Comparison of ENCODE assay signal across 1 cellular context in the genomic region with DNA sequence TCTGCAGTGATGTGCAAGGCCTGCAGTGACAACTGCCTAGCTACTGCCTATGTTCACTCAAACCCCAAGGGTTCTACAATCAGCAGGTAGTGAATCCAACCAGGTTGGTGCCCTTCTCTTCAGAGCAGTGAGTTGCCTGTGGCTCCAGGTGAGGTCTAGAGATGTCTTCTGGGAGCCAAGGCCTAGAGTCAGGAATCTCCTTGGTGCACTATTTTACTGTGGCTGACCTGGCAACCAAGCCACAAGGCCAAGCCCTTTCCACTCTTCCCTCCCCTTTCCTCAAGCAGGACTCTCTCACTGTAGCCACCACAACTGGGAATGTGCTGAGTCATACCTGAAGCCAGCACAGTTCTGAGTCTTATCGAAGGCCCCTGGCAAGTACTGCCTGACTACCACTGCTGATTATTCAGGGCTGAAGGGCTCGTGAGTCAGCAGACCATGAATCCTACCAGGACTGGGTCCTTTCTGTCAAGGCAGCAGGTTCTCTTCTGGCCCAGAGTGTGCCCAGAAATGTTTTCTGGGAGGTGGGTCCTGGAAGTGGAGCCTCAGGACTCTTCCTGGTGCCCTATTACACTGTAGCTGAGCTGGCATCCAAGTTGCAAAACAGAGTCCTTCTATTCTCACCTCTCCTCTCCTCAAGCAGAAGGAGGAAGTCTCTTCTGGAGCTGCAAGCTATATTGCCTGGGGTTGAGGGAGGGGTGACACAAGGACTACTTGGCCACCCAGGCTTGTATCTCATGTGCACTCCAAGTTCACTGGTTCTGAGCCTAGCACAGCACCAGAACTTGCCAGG.
TF ChIP-seq lines count a peak whose summit lies in the region.

No MANE protein-coding gene starts in this region.

TF ChIP-seq in K562, 482 proteins besides CTCF, POLR2A, EP300 and RAD21 (continued from another document and continues in another):
- TF ChIP-seq, protein P1, sequence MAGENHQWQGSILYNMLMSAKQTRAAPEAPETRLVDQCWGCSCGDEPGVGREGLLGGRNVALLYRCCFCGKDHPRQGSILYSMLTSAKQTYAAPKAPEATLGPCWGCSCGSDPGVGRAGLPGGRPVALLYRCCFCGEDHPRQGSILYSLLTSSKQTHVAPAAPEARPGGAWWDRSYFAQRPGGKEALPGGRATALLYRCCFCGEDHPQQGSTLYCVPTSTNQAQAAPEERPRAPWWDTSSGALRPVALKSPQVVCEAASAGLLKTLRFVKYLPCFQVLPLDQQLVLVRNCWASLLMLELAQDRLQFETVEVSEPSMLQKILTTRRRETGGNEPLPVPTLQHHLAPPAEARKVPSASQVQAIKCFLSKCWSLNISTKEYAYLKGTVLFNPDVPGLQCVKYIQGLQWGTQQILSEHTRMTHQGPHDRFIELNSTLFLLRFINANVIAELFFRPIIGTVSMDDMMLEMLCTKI (IDR thresholded peaks at IDR 0.05; ENCODE audit: partially characterized antibody), result no peak
- TF ChIP-seq, protein P2, sequence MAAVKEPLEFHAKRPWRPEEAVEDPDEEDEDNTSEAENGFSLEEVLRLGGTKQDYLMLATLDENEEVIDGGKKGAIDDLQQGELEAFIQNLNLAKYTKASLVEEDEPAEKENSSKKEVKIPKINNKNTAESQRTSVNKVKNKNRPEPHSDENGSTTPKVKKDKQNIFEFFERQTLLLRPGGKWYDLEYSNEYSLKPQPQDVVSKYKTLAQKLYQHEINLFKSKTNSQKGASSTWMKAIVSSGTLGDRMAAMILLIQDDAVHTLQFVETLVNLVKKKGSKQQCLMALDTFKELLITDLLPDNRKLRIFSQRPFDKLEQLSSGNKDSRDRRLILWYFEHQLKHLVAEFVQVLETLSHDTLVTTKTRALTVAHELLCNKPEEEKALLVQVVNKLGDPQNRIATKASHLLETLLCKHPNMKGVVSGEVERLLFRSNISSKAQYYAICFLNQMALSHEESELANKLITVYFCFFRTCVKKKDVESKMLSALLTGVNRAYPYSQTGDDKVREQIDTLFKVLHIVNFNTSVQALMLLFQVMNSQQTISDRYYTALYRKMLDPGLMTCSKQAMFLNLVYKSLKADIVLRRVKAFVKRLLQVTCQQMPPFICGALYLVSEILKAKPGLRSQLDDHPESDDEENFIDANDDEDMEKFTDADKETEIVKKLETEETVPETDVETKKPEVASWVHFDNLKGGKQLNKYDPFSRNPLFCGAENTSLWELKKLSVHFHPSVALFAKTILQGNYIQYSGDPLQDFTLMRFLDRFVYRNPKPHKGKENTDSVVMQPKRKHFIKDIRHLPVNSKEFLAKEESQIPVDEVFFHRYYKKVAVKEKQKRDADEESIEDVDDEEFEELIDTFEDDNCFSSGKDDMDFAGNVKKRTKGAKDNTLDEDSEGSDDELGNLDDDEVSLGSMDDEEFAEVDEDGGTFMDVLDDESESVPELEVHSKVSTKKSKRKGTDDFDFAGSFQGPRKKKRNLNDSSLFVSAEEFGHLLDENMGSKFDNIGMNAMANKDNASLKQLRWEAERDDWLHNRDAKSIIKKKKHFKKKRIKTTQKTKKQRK (IDR thresholded peaks at IDR 0.05; ENCODE audit: borderline replicate concordance, low read depth, low read length), result no peak
- TF ChIP-seq, protein P3, sequence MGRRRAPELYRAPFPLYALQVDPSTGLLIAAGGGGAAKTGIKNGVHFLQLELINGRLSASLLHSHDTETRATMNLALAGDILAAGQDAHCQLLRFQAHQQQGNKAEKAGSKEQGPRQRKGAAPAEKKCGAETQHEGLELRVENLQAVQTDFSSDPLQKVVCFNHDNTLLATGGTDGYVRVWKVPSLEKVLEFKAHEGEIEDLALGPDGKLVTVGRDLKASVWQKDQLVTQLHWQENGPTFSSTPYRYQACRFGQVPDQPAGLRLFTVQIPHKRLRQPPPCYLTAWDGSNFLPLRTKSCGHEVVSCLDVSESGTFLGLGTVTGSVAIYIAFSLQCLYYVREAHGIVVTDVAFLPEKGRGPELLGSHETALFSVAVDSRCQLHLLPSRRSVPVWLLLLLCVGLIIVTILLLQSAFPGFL (CRISPR knock-in tag; IDR thresholded peaks at IDR 0.05), result 0 out of 2 replicates have a peak, but pooled peaks have one; percentile 64
- no peak for TF ChIP-seq ERF (CRISPR knock-in tag; IDR thresholded peaks at IDR 0.05)
- TF ChIP-seq POLR3A (IDR thresholded peaks at IDR 0.05; ENCODE audit: borderline replicate concordance, extremely low read depth, insufficient read depth, insufficient read length), result no peak
- TF ChIP-seq TCF7 (IDR thresholded peaks at IDR 0.05; ENCODE audit: borderline replicate concordance), result no peak
- TF ChIP-seq ETV5 (CRISPR knock-in tag; IDR thresholded peaks at IDR 0.05; ENCODE audit: low read depth), result no peak
- TF ChIP-seq TRIM28 (IDR thresholded peaks at IDR 0.05), result peak; percentile 57; the same call in 1 of the 2 replicates
- TF ChIP-seq, protein P4, sequence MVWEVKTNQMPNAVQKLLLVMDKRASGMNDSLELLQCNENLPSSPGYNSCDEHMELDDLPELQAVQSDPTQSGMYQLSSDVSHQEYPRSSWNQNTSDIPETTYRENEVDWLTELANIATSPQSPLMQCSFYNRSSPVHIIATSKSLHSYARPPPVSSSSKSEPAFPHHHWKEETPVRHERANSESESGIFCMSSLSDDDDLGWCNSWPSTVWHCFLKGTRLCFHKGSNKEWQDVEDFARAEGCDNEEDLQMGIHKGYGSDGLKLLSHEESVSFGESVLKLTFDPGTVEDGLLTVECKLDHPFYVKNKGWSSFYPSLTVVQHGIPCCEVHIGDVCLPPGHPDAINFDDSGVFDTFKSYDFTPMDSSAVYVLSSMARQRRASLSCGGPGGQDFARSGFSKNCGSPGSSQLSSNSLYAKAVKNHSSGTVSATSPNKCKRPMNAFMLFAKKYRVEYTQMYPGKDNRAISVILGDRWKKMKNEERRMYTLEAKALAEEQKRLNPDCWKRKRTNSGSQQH (CRISPR knock-in tag; IDR thresholded peaks at IDR 0.05), result no peak
- TF ChIP-seq, protein P5, sequence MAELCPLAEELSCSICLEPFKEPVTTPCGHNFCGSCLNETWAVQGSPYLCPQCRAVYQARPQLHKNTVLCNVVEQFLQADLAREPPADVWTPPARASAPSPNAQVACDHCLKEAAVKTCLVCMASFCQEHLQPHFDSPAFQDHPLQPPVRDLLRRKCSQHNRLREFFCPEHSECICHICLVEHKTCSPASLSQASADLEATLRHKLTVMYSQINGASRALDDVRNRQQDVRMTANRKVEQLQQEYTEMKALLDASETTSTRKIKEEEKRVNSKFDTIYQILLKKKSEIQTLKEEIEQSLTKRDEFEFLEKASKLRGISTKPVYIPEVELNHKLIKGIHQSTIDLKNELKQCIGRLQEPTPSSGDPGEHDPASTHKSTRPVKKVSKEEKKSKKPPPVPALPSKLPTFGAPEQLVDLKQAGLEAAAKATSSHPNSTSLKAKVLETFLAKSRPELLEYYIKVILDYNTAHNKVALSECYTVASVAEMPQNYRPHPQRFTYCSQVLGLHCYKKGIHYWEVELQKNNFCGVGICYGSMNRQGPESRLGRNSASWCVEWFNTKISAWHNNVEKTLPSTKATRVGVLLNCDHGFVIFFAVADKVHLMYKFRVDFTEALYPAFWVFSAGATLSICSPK (IDR thresholded peaks at IDR 0.05; ENCODE audit: borderline replicate concordance), result no peak
- no peak for TF ChIP-seq ZNF699 (CRISPR knock-in tag; IDR thresholded peaks at IDR 0.05; ENCODE audit: insufficient replicate concordance)
- no peak for TF ChIP-seq ZNF282 (CRISPR knock-in tag; IDR thresholded peaks at IDR 0.05)
- TF ChIP-seq, protein P6, sequence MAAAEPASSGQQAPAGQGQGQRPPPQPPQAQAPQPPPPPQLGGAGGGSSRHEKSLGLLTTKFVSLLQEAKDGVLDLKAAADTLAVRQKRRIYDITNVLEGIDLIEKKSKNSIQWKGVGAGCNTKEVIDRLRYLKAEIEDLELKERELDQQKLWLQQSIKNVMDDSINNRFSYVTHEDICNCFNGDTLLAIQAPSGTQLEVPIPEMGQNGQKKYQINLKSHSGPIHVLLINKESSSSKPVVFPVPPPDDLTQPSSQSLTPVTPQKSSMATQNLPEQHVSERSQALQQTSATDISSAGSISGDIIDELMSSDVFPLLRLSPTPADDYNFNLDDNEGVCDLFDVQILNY (CRISPR knock-in tag; IDR thresholded peaks at IDR 0.05), result no peak
- TF ChIP-seq HDGF (IDR thresholded peaks at IDR 0.05), result no peak
- TF ChIP-seq, protein P7, sequence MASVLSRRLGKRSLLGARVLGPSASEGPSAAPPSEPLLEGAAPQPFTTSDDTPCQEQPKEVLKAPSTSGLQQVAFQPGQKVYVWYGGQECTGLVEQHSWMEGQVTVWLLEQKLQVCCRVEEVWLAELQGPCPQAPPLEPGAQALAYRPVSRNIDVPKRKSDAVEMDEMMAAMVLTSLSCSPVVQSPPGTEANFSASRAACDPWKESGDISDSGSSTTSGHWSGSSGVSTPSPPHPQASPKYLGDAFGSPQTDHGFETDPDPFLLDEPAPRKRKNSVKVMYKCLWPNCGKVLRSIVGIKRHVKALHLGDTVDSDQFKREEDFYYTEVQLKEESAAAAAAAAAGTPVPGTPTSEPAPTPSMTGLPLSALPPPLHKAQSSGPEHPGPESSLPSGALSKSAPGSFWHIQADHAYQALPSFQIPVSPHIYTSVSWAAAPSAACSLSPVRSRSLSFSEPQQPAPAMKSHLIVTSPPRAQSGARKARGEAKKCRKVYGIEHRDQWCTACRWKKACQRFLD (CRISPR knock-in tag; IDR thresholded peaks at IDR 0.05), result no peak; the same call in 1 of the 2 replicates
- TF ChIP-seq ELF1 (tag; IDR thresholded peaks at IDR 0.05), result 0 out of 2 replicates have a peak, but pooled peaks have one; percentile 46
- TF ChIP-seq, protein P8, sequence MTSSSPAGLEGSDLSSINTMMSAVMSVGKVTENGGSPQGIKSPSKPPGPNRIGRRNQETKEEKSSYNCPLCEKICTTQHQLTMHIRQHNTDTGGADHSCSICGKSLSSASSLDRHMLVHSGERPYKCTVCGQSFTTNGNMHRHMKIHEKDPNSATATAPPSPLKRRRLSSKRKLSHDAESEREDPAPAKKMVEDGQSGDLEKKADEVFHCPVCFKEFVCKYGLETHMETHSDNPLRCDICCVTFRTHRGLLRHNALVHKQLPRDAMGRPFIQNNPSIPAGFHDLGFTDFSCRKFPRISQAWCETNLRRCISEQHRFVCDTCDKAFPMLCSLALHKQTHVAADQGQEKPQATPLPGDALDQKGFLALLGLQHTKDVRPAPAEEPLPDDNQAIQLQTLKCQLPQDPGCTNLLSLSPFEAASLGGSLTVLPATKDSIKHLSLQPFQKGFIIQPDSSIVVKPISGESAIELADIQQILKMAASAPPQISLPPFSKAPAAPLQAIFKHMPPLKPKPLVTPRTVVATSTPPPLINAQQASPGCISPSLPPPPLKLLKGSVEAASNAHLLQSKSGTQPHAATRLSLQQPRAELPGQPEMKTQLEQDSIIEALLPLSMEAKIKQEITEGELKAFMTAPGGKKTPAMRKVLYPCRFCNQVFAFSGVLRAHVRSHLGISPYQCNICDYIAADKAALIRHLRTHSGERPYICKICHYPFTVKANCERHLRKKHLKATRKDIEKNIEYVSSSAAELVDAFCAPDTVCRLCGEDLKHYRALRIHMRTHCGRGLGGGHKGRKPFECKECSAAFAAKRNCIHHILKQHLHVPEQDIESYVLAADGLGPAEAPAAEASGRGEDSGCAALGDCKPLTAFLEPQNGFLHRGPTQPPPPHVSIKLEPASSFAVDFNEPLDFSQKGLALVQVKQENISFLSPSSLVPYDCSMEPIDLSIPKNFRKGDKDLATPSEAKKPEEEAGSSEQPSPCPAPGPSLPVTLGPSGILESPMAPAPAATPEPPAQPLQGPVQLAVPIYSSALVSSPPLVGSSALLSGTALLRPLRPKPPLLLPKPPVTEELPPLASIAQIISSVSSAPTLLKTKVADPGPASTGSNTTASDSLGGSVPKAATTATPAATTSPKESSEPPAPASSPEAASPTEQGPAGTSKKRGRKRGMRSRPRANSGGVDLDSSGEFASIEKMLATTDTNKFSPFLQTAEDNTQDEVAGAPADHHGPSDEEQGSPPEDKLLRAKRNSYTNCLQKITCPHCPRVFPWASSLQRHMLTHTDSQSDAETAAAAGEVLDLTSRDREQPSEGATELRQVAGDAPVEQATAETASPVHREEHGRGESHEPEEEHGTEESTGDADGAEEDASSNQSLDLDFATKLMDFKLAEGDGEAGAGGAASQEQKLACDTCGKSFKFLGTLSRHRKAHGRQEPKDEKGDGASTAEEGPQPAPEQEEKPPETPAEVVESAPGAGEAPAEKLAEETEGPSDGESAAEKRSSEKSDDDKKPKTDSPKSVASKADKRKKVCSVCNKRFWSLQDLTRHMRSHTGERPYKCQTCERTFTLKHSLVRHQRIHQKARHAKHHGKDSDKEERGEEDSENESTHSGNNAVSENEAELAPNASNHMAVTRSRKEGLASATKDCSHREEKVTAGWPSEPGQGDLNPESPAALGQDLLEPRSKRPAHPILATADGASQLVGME (CRISPR knock-in tag; IDR thresholded peaks at IDR 0.05), result no peak
- TF ChIP-seq, protein P9, sequence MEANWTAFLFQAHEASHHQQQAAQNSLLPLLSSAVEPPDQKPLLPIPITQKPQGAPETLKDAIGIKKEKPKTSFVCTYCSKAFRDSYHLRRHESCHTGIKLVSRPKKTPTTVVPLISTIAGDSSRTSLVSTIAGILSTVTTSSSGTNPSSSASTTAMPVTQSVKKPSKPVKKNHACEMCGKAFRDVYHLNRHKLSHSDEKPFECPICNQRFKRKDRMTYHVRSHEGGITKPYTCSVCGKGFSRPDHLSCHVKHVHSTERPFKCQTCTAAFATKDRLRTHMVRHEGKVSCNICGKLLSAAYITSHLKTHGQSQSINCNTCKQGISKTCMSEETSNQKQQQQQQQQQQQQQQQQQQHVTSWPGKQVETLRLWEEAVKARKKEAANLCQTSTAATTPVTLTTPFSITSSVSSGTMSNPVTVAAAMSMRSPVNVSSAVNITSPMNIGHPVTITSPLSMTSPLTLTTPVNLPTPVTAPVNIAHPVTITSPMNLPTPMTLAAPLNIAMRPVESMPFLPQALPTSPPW (CRISPR knock-in tag; IDR thresholded peaks at IDR 0.05), result peak; percentile 57
- peak; percentile 100 for TF ChIP-seq ZNF316 (IDR thresholded peaks at IDR 0.05)
- no peak for TF ChIP-seq RHOXF2B (CRISPR knock-in tag; conservative IDR thresholded peaks at IDR 0.05)
- no peak for TF ChIP-seq ARID2 (IDR thresholded peaks at IDR 0.05)
- TF ChIP-seq ETV1 (tag; conservative IDR thresholded peaks at IDR 0.05; ENCODE audit: low read depth), result peak; percentile 42; the same call in 1 of the 2 replicates
- no peak for TF ChIP-seq DNMT1 (IDR thresholded peaks at IDR 0.05)
- TF ChIP-seq ZNF165 (CRISPR knock-in tag; IDR thresholded peaks at IDR 0.05; ENCODE audit: borderline replicate concordance), result no peak
- no peak for TF ChIP-seq HEY1 (CRISPR knock-in tag; IDR thresholded peaks at IDR 0.05; ENCODE audit: borderline replicate concordance)
- TF ChIP-seq ZFP36 (IDR thresholded peaks at IDR 0.05; ENCODE audit: low read depth, low read length, partially characterized antibody), result peak; percentile 28
- TF ChIP-seq, protein P10, sequence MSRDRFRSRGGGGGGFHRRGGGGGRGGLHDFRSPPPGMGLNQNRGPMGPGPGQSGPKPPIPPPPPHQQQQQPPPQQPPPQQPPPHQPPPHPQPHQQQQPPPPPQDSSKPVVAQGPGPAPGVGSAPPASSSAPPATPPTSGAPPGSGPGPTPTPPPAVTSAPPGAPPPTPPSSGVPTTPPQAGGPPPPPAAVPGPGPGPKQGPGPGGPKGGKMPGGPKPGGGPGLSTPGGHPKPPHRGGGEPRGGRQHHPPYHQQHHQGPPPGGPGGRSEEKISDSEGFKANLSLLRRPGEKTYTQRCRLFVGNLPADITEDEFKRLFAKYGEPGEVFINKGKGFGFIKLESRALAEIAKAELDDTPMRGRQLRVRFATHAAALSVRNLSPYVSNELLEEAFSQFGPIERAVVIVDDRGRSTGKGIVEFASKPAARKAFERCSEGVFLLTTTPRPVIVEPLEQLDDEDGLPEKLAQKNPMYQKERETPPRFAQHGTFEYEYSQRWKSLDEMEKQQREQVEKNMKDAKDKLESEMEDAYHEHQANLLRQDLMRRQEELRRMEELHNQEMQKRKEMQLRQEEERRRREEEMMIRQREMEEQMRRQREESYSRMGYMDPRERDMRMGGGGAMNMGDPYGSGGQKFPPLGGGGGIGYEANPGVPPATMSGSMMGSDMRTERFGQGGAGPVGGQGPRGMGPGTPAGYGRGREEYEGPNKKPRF (IDR thresholded peaks at IDR 0.05; ENCODE audit: low read depth, low read length), result no peak
- no peak for TF ChIP-seq ZNF324 (CRISPR knock-in tag; IDR thresholded peaks at IDR 0.05)
- no peak for TF ChIP-seq BDP1 (IDR thresholded peaks at IDR 0.05; ENCODE audit: insufficient read depth, insufficient read length)
- TF ChIP-seq TCF3 (CRISPR knock-in tag; IDR thresholded peaks at IDR 0.05), result peak; percentile 89
- TF ChIP-seq POLR2G (IDR thresholded peaks at IDR 0.05; ENCODE audit: low read depth, low read length), result no peak
